Comparison of ENCODE assay signal across 1 cellular context in genomic region chr20:5076913-5077312, GRCh38.
TF ChIP-seq lines count a peak whose summit lies in the region.

No MANE protein-coding gene starts in this region.

TF ChIP-seq in K562, 482 proteins besides CTCF, POLR2A, EP300 and RAD21:
- peak; percentile 65 for TF ChIP-seq ZNF121 (CRISPR knock-in tag; conservative IDR thresholded peaks at IDR 0.05)
TF ChIP-seq in K562: peak in this region for 1; not testable (repeated sequence) for 481.
